Comparison of ENCODE assay signal across 8 cellular contexts in genomic region chr7:137999496-138000080, GRCh38. TPM values are rescaled to one million over a fixed set of nuclear protein-coding genes. Genes with fewer than 3 reads are reported as not detected.
DNase-seq lines count a peak whose midpoint lies in the region; TF ChIP-seq lines count a peak whose summit lies in the region.

No MANE protein-coding gene starts in this region.

- TF ChIP-seq EP300 in neural cell (conservative IDR thresholded peaks at IDR 0.05; ENCODE audit: poor library complexity, severe bottlenecking): no peak

- no peaks in the 10 kb centered on the region for H4K20me1 ChIP-seq in neural cell (ENCODE audit: insufficient read depth)

- H3K9me3 ChIP-seq in MG63: no peaks in the 10 kb centered on the region
- no peaks in the 10 kb centered on the region for H3K9me3 ChIP-seq in neural cell (ENCODE audit: low read length)

- no peaks in the 10 kb centered on the region for H3F3A ChIP-seq in neural cell (ENCODE audit: insufficient read depth, low read length, poor library complexity, severe bottlenecking)

- peak overlapping the region; percentile 77 for H3K4me2 ChIP-seq in neural cell (ENCODE audit: low read length)

- H3K27ac ChIP-seq in C4-2B (peak overlapping the region; percentile 90), dorsolateral prefrontal cortex (peak overlapping the region in 53 of 59 donors; percentile 8 to 98 (median 53)), neural cell (ENCODE audit: low read length) (no peak overlapping the region)

- H3K36me3 ChIP-seq in MG63: peaks cover 16% of the 10 kb centered on the region
- H3K36me3 ChIP-seq in neural cell (ENCODE audit: insufficient read depth, low read length): no peaks in the 10 kb centered on the region

- no peak for TF ChIP-seq RAD21 in neural cell (conservative IDR thresholded peaks at IDR 0.05)

- TF ChIP-seq CTCF in C4-2B (conservative IDR thresholded peaks at IDR 0.05) (no peak), dorsolateral prefrontal cortex (IDR thresholded peaks at IDR 0.05 in 54 of 56, conservative IDR thresholded peaks at IDR 0.05 in 2 of 56; ENCODE audit: low read depth in 1 of 56, partially characterized antibody in 56 of 56) (no peak), neural cell (IDR thresholded peaks at IDR 0.05; ENCODE audit: poor library complexity, severe bottlenecking) (no peak)

- no peak overlapping the region for H2AFZ ChIP-seq in neural cell (ENCODE audit: low read depth, low read length)

- DNase-seq in MG63: no peak
- DNase-seq in dorsolateral prefrontal cortex: no peak
- DNase-seq in NCI-H1048 (lab: John Stamatoyannopoulos, UW): no peak
- DNase-seq in NCI-H2196 treated with DMSO at 0.1 percent for 48 hours (lab: John Stamatoyannopoulos, UW; ENCODE audit: unreplicated experiment): no peak
- DNase-seq in NCI-H446 (lab: John Stamatoyannopoulos, UW): no peak
- DNase-seq in NCI-H226: no peak

- H3K4me3 ChIP-seq in MG63 (peak overlapping the region; percentile 94), dorsolateral prefrontal cortex (peak overlapping the region in 57 of 59 donors; percentile 20 to 99 (median 89)), neural cell (ENCODE audit: low read length) (peak overlapping the region; percentile 93)

- peak overlapping the region; percentile 71 for H3K9ac ChIP-seq in neural cell (ENCODE audit: low read length)

- intact Hi-C loops in dorsolateral prefrontal cortex (cut with DNase I): loop anchor here (2.0 to 10.0 kb wide), 3 partner anchors 97 to 465 kb away; partner anchors contain the start of gene TRIM24 (in 1 of the 2)

- H3K9me2 ChIP-seq in neural cell (ENCODE audit: insufficient read depth, low read length): no peaks in the 10 kb centered on the region

- no peaks in the 10 kb centered on the region for H3K27me3 ChIP-seq in MG63
- no peaks in the 10 kb centered on the region for H3K27me3 ChIP-seq in dorsolateral prefrontal cortex
- no peaks in the 10 kb centered on the region for H3K27me3 ChIP-seq in neural cell (ENCODE audit: insufficient read depth, low read depth, low read length)

- peaks cover 20% of the 10 kb centered on the region for H3K79me2 ChIP-seq in neural cell (replicated peaks; ENCODE audit: insufficient read depth, low read length)

TF ChIP-seq in neural cell, 6 proteins besides CTCF, POLR2A, EP300 and RAD21:
- TF ChIP-seq, protein P1, sequence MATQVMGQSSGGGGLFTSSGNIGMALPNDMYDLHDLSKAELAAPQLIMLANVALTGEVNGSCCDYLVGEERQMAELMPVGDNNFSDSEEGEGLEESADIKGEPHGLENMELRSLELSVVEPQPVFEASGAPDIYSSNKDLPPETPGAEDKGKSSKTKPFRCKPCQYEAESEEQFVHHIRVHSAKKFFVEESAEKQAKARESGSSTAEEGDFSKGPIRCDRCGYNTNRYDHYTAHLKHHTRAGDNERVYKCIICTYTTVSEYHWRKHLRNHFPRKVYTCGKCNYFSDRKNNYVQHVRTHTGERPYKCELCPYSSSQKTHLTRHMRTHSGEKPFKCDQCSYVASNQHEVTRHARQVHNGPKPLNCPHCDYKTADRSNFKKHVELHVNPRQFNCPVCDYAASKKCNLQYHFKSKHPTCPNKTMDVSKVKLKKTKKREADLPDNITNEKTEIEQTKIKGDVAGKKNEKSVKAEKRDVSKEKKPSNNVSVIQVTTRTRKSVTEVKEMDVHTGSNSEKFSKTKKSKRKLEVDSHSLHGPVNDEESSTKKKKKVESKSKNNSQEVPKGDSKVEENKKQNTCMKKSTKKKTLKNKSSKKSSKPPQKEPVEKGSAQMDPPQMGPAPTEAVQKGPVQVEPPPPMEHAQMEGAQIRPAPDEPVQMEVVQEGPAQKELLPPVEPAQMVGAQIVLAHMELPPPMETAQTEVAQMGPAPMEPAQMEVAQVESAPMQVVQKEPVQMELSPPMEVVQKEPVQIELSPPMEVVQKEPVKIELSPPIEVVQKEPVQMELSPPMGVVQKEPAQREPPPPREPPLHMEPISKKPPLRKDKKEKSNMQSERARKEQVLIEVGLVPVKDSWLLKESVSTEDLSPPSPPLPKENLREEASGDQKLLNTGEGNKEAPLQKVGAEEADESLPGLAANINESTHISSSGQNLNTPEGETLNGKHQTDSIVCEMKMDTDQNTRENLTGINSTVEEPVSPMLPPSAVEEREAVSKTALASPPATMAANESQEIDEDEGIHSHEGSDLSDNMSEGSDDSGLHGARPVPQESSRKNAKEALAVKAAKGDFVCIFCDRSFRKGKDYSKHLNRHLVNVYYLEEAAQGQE (IDR thresholded peaks at IDR 0.05; ENCODE audit: borderline replicate concordance): no peak

RNA-seq across cellular contexts. Expression of gene CREB3L2, which starts 2.3 kb away (rescaled TPM):
- total RNA-seq in MG63 (2014; rRNA removed; shearing (Covaris generic); ENCODE audit: low replicate concordance): 5.0 and 6.0 TPM in 2 replicates
- 10 to 100 TPM in 116 of 120 experiments, 1 to 10 TPM in 4; 9.1 to 47.0 (median 19.1) TPM for total RNA-seq in dorsolateral prefrontal cortex
- 1.5 and 1.9 TPM in 2 replicates for polyA plus RNA-seq in neural cell
- 4.4 and 6.1 TPM in 2 replicates for polyA minus RNA-seq in neural cell
